Comparison of ENCODE assay signal across 9 cellular contexts in the genomic region with DNA sequence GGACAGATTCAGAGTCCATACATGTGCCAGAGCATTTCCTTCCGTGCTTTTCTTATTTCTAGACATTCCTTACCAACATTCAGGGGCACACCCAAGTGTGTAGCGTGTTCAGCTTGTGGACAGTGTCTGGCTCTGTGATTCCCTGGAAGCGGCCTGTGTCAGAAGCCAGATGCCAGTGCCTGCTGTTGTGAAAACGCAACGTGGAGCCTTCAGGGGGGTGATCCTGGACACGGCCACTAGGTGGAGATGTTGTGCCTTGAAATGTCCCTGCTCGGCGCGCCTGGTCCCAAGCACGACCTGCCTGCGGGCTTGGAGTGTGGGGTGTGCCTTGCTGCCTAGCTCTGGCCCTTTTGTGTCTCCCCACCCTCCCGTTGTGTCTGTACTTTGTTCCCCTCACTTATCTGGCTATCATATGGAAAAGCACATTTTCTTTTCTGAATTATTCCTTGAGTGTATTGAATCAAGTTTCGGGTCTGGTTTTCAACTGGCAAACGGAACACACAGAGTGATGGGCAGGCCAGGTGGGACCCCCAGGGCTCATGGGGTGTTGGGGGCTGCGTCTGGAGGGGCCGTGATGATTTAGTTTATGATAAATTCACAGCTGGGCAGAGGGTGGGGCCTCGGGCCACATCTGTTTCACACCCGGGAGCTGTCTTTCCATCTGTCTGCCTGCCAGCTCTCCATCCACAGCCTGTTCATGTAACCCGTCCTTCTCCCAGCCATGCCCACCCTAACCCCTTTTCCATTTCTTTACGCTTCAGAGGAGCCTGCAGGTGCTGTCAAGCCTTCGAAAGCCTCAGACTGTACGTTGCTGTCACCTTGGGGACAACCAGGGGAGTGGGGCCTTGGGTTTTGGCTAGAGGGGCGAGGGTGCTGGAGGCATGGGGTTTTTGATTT.
DNase-seq lines count a peak whose midpoint lies in the region; ATAC-seq and TF ChIP-seq lines count a peak whose summit lies in the region.
"Had no signal": no experiment of that assay in that cellular context is flagged by ENCODE, and none has a peak within 500 bp of the region (broad histone marks: within the 10 kb centered on the region; RNA-seq: fewer than 3 reads in every experiment).

No MANE protein-coding gene starts in this region.

- no peak overlapping the region for H3K27ac Mint-ChIP-seq in T-helper 2 cell treated with Interferon-gamma antibody and Interleukin-4, amounts not matched to agents 5 μg/mL and 100 μg/mL, for 36 hours

- no peak overlapping the region for H3K4me3 ChIP-seq in LNCaP clone FGC (ENCODE audit: low read depth, low read length)
- no peak overlapping the region for H3K4me3 ChIP-seq in ascending aorta
- H3K4me3 ChIP-seq in hepatocyte: no peak overlapping the region
- no peak overlapping the region for H3K4me3 ChIP-seq in spleen

- H3K79me2 ChIP-seq in hepatocyte: no peaks in the 10 kb centered on the region

- H3K27ac ChIP-seq in ascending aorta: no peak overlapping the region
- no peak overlapping the region for H3K27ac ChIP-seq in hepatocyte
- H3K27ac ChIP-seq in spleen: no peak overlapping the region
- H3K27ac ChIP-seq: epithelial cell of prostate had no signal

- H3K9me3 ChIP-seq in ascending aorta (no peaks in the 10 kb centered on the region), hepatocyte (ENCODE audit: low read depth) (no peaks in the 10 kb centered on the region), spleen (no peaks in the 10 kb centered on the region)

- no peak for TF ChIP-seq POLR2A in spleen (IDR thresholded peaks at IDR 0.05)

- no peaks in the 10 kb centered on the region for H3K27me3 ChIP-seq in ascending aorta
- no peaks in the 10 kb centered on the region for H3K27me3 ChIP-seq in hepatocyte
- peaks cover 0 to 17% (median 0%) of the 10 kb centered on the region in 7 donors for H3K27me3 ChIP-seq in spleen (replicated peaks in 1 of 7)

- peak; percentile 10 for TF ChIP-seq CTCF in GM12801 (IDR thresholded peaks at IDR 0.05; ENCODE audit: extremely low read depth, insufficient read length)
- peak; percentile 64 for TF ChIP-seq CTCF in LNCaP clone FGC (IDR thresholded peaks at IDR 0.05; ENCODE audit: control insufficient read depth, extremely low read depth, insufficient read depth)
- TF ChIP-seq CTCF in ascending aorta (IDR thresholded peaks at IDR 0.05): peak; percentile 78 to 87 (median 79)
- TF ChIP-seq CTCF in hepatocyte (IDR thresholded peaks at IDR 0.05; ENCODE audit: poor library complexity): peak; percentile 75
- peak; percentile 59 to 90 (median 80) for TF ChIP-seq CTCF in spleen (IDR thresholded peaks at IDR 0.05 in 8 of 11, conservative IDR thresholded peaks at IDR 0.05 in 3 of 11)

- H3K9me3 Mint-ChIP-seq in T-helper 2 cell treated with Interferon-gamma antibody and Interleukin-4, amounts not matched to agents 5 μg/mL and 100 μg/mL, for 36 hours: no peaks in the 10 kb centered on the region

- H2AFZ ChIP-seq in hepatocyte: no peak overlapping the region

- no peaks in the 10 kb centered on the region for H3K36me3 Mint-ChIP-seq in T-helper 2 cell treated with Interferon-gamma antibody and Interleukin-4, amounts not matched to agents 5 μg/mL and 100 μg/mL, for 36 hours (ENCODE audit: low read depth)

- no peak for ATAC-seq in HG03457 (IDR thresholded peaks at IDR 0.05; ENCODE audit: unreplicated experiment)

- H4K20me1 ChIP-seq in hepatocyte (ENCODE audit: insufficient read depth, poor library complexity, severe bottlenecking): no peaks in the 10 kb centered on the region

- H3K9me2 ChIP-seq in hepatocyte (replicated peaks; ENCODE audit: insufficient read depth): no peaks in the 10 kb centered on the region

- no peak overlapping the region for H3K4me2 ChIP-seq in hepatocyte

- intact Hi-C loops in ascending aorta (cut with DNase I) (loop anchor here (1.0 to 5.0 kb wide), 8 partner anchors 66 to 1028 kb away; no protein-coding TSS in a partner anchor), spleen (cut with DNase I; ENCODE audit: low total_unique reads) (loop anchor here (5.0 to 10.0 kb wide), 3 partner anchors 603 to 1196 kb away; no protein-coding TSS in a partner anchor)

- WGBS in hepatocyte (ENCODE audit: low lambda C conversion rate, missing lambda C conversion rate): 70% methylated on average over 23 of the region's 23 CpGs
- WGBS in spleen, 5 donors: 65 to 73% (median 69%) methylated on average over 23 of the region's 23 CpGs

- no peak overlapping the region for H3K4me3 Mint-ChIP-seq in T-helper 2 cell treated with Interferon-gamma antibody and Interleukin-4, amounts not matched to agents 5 μg/mL and 100 μg/mL, for 36 hours

- peaks cover 6% of the 10 kb centered on the region for H3K4me1 Mint-ChIP-seq in T-helper 2 cell treated with Interferon-gamma antibody and Interleukin-4, amounts not matched to agents 5 μg/mL and 100 μg/mL, for 36 hours (ENCODE audit: low read depth)

- peaks cover 7% of the 10 kb centered on the region for H3K27me3 Mint-ChIP-seq in T-helper 2 cell treated with Interferon-gamma antibody and Interleukin-4, amounts not matched to agents 5 μg/mL and 100 μg/mL, for 36 hours (ENCODE audit: low read depth)

- H3K4me1 ChIP-seq in ascending aorta: no peaks in the 10 kb centered on the region
- no peaks in the 10 kb centered on the region for H3K4me1 ChIP-seq in hepatocyte (ENCODE audit: insufficient read depth)
- H3K4me1 ChIP-seq in spleen: peaks cover 0 to 23% (median 18%) of the 10 kb centered on the region in 6 donors

- no peaks in the 10 kb centered on the region for H3K36me3 ChIP-seq in ascending aorta
- H3K36me3 ChIP-seq in hepatocyte (replicated peaks; ENCODE audit: insufficient read depth, low read depth): no peaks in the 10 kb centered on the region
- H3K36me3 ChIP-seq in spleen: peaks cover 0 to 82% (median 7%) of the 10 kb centered on the region in 6 donors

- DNase-seq in LNCaP clone FGC (ENCODE audit: low read depth) (peak; percentile 6), ascending aorta (ENCODE audit: low spot score in 2 of 2) (peak in 1 of 2 donors; percentile 86), hepatocyte (ENCODE audit: low spot score) (peak; percentile 80), spleen (peak; percentile 87), NCI-H1436 treated with DMSO at 0.1 percent for 48 hours (lab: John Stamatoyannopoulos, UW) (no peak)
- DNase-seq in T-helper 2 cell treated with Interferon-gamma antibody and Interleukin-4, amounts not matched to agents 5 μg/mL and 100 μg/mL, for 36 hours (ENCODE audit: low spot score): peak; percentile 32

Comparison
In these comparisons a context has a peak if more than half of its experiments do, and no peak if none do; other contexts are left out.
1. CTCF ChIP-seq: peak in every context shown above with its lines; median percentile 80 in spleen; 79 in ascending aorta; 75 in hepatocyte; 64 in LNCaP clone FGC; 10 in GM12801.